In genomic region chr1:8370046-8370881, GRCh38 we compare ENCODE assay signal across 10 cellular contexts. TPM values are rescaled to one million over a fixed set of nuclear protein-coding genes. Genes with fewer than 3 reads are reported as not detected.
DNase-seq lines count a peak whose midpoint lies in the region; ATAC-seq and TF ChIP-seq lines count a peak whose summit lies in the region.
"Had no signal": no experiment of that assay in that cellular context is flagged by ENCODE, and none has a peak within 500 bp of the region (broad histone marks: within the 10 kb centered on the region; RNA-seq: fewer than 3 reads in every experiment).

No MANE protein-coding gene starts in this region.

- H3K27me3 ChIP-seq in left ventricle myocardium inferior (ENCODE audit: low read depth) (no peaks in the 10 kb centered on the region), muscle layer of duodenum (ENCODE audit: low read depth, low read length) (no peaks in the 10 kb centered on the region)

- H3K27ac ChIP-seq in left ventricle myocardium inferior (replicated peaks): peak overlapping the region; percentile 94
- peak overlapping the region; percentile 86 for H3K27ac ChIP-seq in muscle layer of duodenum (ENCODE audit: low read length)

- peak overlapping the region; percentile 68 for H3K27ac Mint-ChIP-seq in central memory CD8-positive, alpha-beta T cell (ENCODE audit: low read depth)

- H3K4me1 ChIP-seq in left ventricle myocardium inferior (peaks cover 100% of the 10 kb centered on the region), muscle layer of duodenum (ENCODE audit: control insufficient read depth in 1 of 2, insufficient read depth in 2 of 2, low read length in 2 of 2) (peaks cover 47 to 70% of the 10 kb centered on the region in 2 donors)

- ATAC-seq in Right ventricle myocardium superior (ENCODE audit: poor library complexity): no peak
- no peak for ATAC-seq in central memory CD8-positive, alpha-beta T cell (replicated peaks; ENCODE audit: extremely low read depth, poor library complexity, severe bottlenecking)
- ATAC-seq in HG02852 (IDR thresholded peaks at IDR 0.05; ENCODE audit: unreplicated experiment): no peak
- no peak for ATAC-seq in GM18505 (IDR thresholded peaks at IDR 0.05; ENCODE audit: unreplicated experiment)
- no peak for ATAC-seq in HG02973 (IDR thresholded peaks at IDR 0.05; ENCODE audit: unreplicated experiment)
- ATAC-seq: PC-3 had no signal

- DNase-seq in left ventricle myocardium inferior (no peak), Right ventricle myocardium superior (no peak)
- DNase-seq in central memory CD8-positive, alpha-beta T cell (ENCODE audit: low spot score in 2 of 2): no peak
- no peak for DNase-seq in effector CD4-positive, alpha-beta T cell
- DNase-seq: activated T-cell treated with anti-CD3 and anti-CD28 coated beads, Interleukin-2, amount 50 U/mL, for 1 hour; PC-3 had no signal

- H3K4me1 Mint-ChIP-seq in central memory CD8-positive, alpha-beta T cell: peaks cover 47% of the 10 kb centered on the region

- peaks cover 16% of the 10 kb centered on the region for H3K36me3 Mint-ChIP-seq in central memory CD8-positive, alpha-beta T cell (ENCODE audit: insufficient read depth)

- H3K9me3 Mint-ChIP-seq in central memory CD8-positive, alpha-beta T cell: no peaks in the 10 kb centered on the region

- no peak for TF ChIP-seq POLR2A in GM18505 (IDR thresholded peaks at IDR 0.05; ENCODE audit: borderline replicate concordance, extremely low read depth, insufficient read depth, insufficient read length)

- no peak for TF ChIP-seq CTCF in left ventricle myocardium inferior (IDR thresholded peaks at IDR 0.05; ENCODE audit: borderline replicate concordance)

- peak overlapping the region; percentile 18 for H3K4me3 ChIP-seq in left ventricle myocardium inferior
- no peak overlapping the region for H3K4me3 ChIP-seq in muscle layer of duodenum (ENCODE audit: low read depth in 1 of 2, low read length in 2 of 2)

- intact Hi-C loops in left ventricle myocardium inferior (cut with micrococcal nuclease) (no loop called here), Right ventricle myocardium superior (cut with DNase I) (loop anchor here (5.0 to 10.0 kb wide), 2 partner anchors 37 to 155 kb away; no protein-coding TSS in a partner anchor)

- H3K4me3 Mint-ChIP-seq in central memory CD8-positive, alpha-beta T cell: no peak overlapping the region

- H3K36me3 ChIP-seq in left ventricle myocardium inferior (peaks cover 11% of the 10 kb centered on the region), muscle layer of duodenum (ENCODE audit: control insufficient read depth in 1 of 2, insufficient read depth in 2 of 2, low read length in 2 of 2) (peaks cover 0 to 8% of the 10 kb centered on the region in 2 donors)

- no peaks in the 10 kb centered on the region for H3K27me3 Mint-ChIP-seq in central memory CD8-positive, alpha-beta T cell

- no peaks in the 10 kb centered on the region for H3K9me3 ChIP-seq in left ventricle myocardium inferior (replicated peaks)
- no peaks in the 10 kb centered on the region for H3K9me3 ChIP-seq in muscle layer of duodenum (ENCODE audit: control insufficient read depth in 1 of 2, low read length in 2 of 2)

RNA-seq across cellular contexts. Expression of gene SLC45A1, which starts 52.4 kb away (rescaled TPM):
- total RNA-seq in left ventricle myocardium inferior (1.8 TPM), Right ventricle myocardium superior (1.9 TPM)
